Comparison of ENCODE assay signal across 22 cellular contexts in the genomic region with DNA sequence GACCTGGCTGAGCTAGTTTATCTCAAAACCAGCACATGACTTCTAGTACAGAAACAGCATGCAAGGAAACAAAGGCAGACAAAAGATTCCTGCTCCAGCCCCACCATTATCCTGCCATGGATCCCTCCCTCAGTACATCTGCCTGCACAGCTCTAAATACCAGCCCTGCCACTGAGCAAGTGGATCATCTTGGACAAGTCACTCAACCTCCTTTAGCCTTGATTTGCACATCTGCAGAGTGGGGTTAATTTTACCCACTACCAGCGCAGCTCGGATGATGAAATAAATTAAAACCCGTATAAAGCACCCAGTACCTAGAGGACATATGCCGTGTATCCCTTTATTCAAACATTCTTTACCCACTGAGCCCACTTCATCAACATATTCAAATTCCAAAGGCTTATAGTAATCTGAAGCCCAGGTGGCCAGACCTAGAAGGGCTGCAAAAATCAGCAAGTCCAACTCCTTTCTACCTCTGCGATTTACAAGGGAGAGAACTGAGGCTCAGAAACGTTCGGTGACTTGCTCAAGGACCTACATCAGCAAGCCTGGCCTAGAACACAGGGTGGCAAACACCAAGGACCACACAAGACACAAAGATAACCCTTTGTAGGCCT. TPM values are rescaled to one million over a fixed set of nuclear protein-coding genes. Genes with fewer than 3 reads are reported as not detected.
"Had no signal": no experiment of that assay in that cellular context is flagged by ENCODE, and none has a peak within 500 bp of the region (broad histone marks: within the 10 kb centered on the region; RNA-seq: fewer than 3 reads in every experiment).

No MANE protein-coding gene starts in this region.

- H3K27ac ChIP-seq: foreskin keratinocyte, heart left ventricle, sigmoid colon, skin epidermis had no signal

- DNase-seq: cerebellar nuclear complex; dermis blood vessel endothelial cell; erythroblast; foreskin keratinocyte; heart left ventricle; hippocampal formation; left colon; left ventricle myocardium superior; naive thymus-derived CD4-positive, alpha-beta T cell; posterior cingulate gyrus; sigmoid colon; stimulated activated CD4-positive, alpha-beta T cell treated with anti-CD3 and anti-CD28 coated beads, Interleukin-2, amount 100 ng/mL, for 24 hours; stimulated activated naive CD4-positive, alpha-beta T cell treated with Interleukin-2 at 50 U/mL for 16 hours; trophoblast cell had no signal

- H3K9me3 ChIP-seq: heart left ventricle, sigmoid colon had no signal

- H3K4me3 ChIP-seq: heart left ventricle, lung, sigmoid colon, skin epidermis had no signal

- H3K36me3 Mint-ChIP-seq: naive thymus-derived CD4-positive, alpha-beta T cell had no signal

- H3K27ac Mint-ChIP-seq: naive thymus-derived CD4-positive, alpha-beta T cell had no signal

- H3K4me3 Mint-ChIP-seq: naive thymus-derived CD4-positive, alpha-beta T cell; neural crest cell had no signal

- ATAC-seq: foreskin keratinocyte; heart left ventricle; left colon; left ventricle myocardium superior; naive thymus-derived CD4-positive, alpha-beta T cell had no signal

- H3K4me1 ChIP-seq: foreskin keratinocyte, sigmoid colon had no signal

- H3K9me3 Mint-ChIP-seq: neural crest cell had no signal

- H3K4me1 Mint-ChIP-seq: naive thymus-derived CD4-positive, alpha-beta T cell had no signal

- H3K36me3 ChIP-seq: heart left ventricle, sigmoid colon had no signal

RNA-seq across cellular contexts. Expression of a gene that starts 7.5 kb away (rescaled TPM):
- total RNA-seq: endothelial cell of umbilical vein; foreskin keratinocyte; kidney epithelial cell; left ventricle myocardium superior; mononuclear cell; naive thymus-derived CD4-positive, alpha-beta T cell; osteocyte; pulmonary artery endothelial cell had no signal
